ENCODE assay signal across 15 cellular contexts in the genomic region with DNA sequence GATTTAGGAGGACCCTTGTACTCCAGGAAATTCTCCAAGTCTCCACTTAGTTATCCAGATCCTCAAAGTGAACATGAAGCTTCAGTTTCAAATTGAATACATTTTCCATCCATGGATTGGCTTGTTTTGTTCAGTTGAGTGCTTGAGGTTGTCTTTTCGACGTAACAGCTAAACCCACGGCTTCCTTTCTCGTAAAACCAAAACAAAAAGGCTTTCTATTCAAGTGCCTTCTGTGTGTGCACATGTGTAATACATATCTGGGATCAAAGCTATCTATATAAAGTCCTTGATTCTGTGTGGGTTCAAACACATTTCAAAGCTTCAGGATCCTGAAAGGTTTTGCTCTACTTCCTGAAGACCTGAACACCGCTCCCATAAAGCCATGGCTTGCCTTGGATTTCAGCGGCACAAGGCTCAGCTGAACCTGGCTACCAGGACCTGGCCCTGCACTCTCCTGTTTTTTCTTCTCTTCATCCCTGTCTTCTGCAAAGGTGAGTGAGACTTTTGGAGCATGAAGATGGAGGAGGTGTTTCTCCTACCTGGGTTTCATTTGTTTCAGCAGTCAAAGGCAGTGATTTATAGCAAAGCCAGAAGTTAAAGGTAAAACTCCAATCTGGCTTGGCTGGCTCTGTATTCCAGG. TPM values are rescaled to one million over a fixed set of nuclear protein-coding genes. Genes with fewer than 3 reads are reported as not detected.
DNase-seq lines count a peak whose midpoint lies in the region; ATAC-seq, FAIRE-seq and TF ChIP-seq lines count a peak whose summit lies in the region.
"Had no signal": no experiment of that assay in that cellular context is flagged by ENCODE, and none has a peak within 500 bp of the region (broad histone marks: within the 10 kb centered on the region; RNA-seq: fewer than 3 reads in every experiment).

CTLA4 (plus strand) TSS at position 211 of the 640 bp plus-strand sequence; CDS start at position 383, 172 bp downstream.

- H2BK15ac ChIP-seq in H1 (ENCODE audit: low read length), result no peak within 1 kb of the TSS

- TF ChIP-seq POLR2A in H1 (IDR thresholded peaks at IDR 0.05; ENCODE audit: control extremely low read depth in 1 of 2, low read depth in 2 of 2, low read length in 2 of 2) (no peak), uterus (IDR thresholded peaks at IDR 0.05) (no peak)

- CTCF ChIA-PET in activated CD4-positive, alpha-beta memory T cell treated with anti-CD3 and anti-CD28 coated beads, Interleukin-2, amount 10 ng/mL, durations not matched to agents 7 days and 5 days (lab: Charles Lee), result interaction anchor here (1.0 to 5.5 kb wide), 12 partner anchors 8 to 383 kb away, joined by 3 to 42 read pairs (median 8); no protein-coding TSS in a partner anchor
- CTCF ChIA-PET in H1 (lab: Charles Lee; ENCODE audit: partially characterized antibody), result interaction anchor here (0.6 to 2.0 kb wide), 5 partner anchors 10 to 78 kb away, joined by 3 to 6 read pairs (median 3); no protein-coding TSS in a partner anchor

- TF ChIP-seq EP300 in H1 (IDR thresholded peaks at IDR 0.05; ENCODE audit: borderline replicate concordance in 1 of 2, low read depth in 2 of 2, low read length in 2 of 2), result no peak

- TF ChIP-seq RAD21 in H1 (IDR thresholded peaks at IDR 0.05 in 1 of 2, conservative IDR thresholded peaks at IDR 0.05 in 1 of 2; ENCODE audit: low read depth in 2 of 2, low read length in 2 of 2), result no peak

- H3K4me1 Mint-ChIP-seq in activated T-cell treated with anti-CD3 and anti-CD28 coated beads, Interleukin-2, amount 50 U/mL, for 4 hours (ENCODE audit: low read depth), result peaks cover 74% of the 10 kb centered on the region
- H3K4me1 Mint-ChIP-seq in activated CD4-positive, alpha-beta memory T cell treated with anti-CD3 and anti-CD28 coated beads, Interleukin-2, amount 10 ng/mL, durations not matched to agents 7 days and 5 days, result peaks cover 61% of the 10 kb centered on the region

- peak within 1 kb of the TSS; percentile 4; the same call in 1 of the 2 replicates for H2AFZ ChIP-seq in H1 (ENCODE audit: low read length)

- H3K9me3 Mint-ChIP-seq in activated T-cell treated with anti-CD3 and anti-CD28 coated beads, Interleukin-2, amount 50 U/mL, for 4 hours, result peaks cover 18% of the 10 kb centered on the region
- H3K9me3 Mint-ChIP-seq in activated CD4-positive, alpha-beta memory T cell treated with anti-CD3 and anti-CD28 coated beads, Interleukin-2, amount 10 ng/mL, durations not matched to agents 7 days and 5 days, result peaks cover 17% of the 10 kb centered on the region

- TF ChIP-seq CTCF in H1 (IDR thresholded peaks at IDR 0.05; ENCODE audit: control extremely low read depth in 1 of 3, insufficient read depth in 1 of 3, low read depth in 1 of 3, low read length in 3 of 3) (no peak), upper lobe of right lung (IDR thresholded peaks at IDR 0.05) (no peak), uterus (IDR thresholded peaks at IDR 0.05) (no peak)

- no peak within 1 kb of the TSS for H2BK12ac ChIP-seq in H1 (ENCODE audit: low read depth, low read length)

- no peak within 1 kb of the TSS for H2AK5ac ChIP-seq in H1 (ENCODE audit: low read depth, low read length)

- H3K27me3 ChIP-seq in H1 (replicated peaks in 1 of 4; ENCODE audit: control insufficient read depth in 3 of 4, extremely low read depth in 1 of 4, insufficient read depth in 3 of 4, low read length in 3 of 4) (no peaks in the 10 kb centered on the region), upper lobe of right lung (no peaks in the 10 kb centered on the region), uterus (no peaks in the 10 kb centered on the region)
- H3K27me3 ChIP-seq: right atrium auricular region had no signal

- H3K9me3 ChIP-seq in H1 (ENCODE audit: insufficient read depth in 2 of 2, low read depth in 1 of 2, low read length in 1 of 2) (no peaks in the 10 kb centered on the region), upper lobe of right lung (no peaks in the 10 kb centered on the region), uterus (no peaks in the 10 kb centered on the region)

- no peak within 1 kb of the TSS for H4K5ac ChIP-seq in H1 (ENCODE audit: insufficient read length, low read depth, low read length)

- H3K9ac ChIP-seq in H1 (replicated peaks in 1 of 4; ENCODE audit: extremely low read depth in 1 of 4, low read depth in 3 of 4, low read length in 3 of 4), result no peak within 1 kb of the TSS

- no peak within 1 kb of the TSS for H3K18ac ChIP-seq in H1 (ENCODE audit: extremely low read depth, low read length)

- H3K36me3 ChIP-seq in H1 (ENCODE audit: control insufficient read depth in 2 of 4, insufficient read depth in 4 of 4, low read length in 3 of 4) (no peaks in the 10 kb centered on the region), upper lobe of right lung (no peaks in the 10 kb centered on the region), uterus (no peaks in the 10 kb centered on the region)
- H3K36me3 ChIP-seq: right atrium auricular region had no signal

- no peaks in the 10 kb centered on the region for H4K20me1 ChIP-seq in H1 (replicated peaks in 1 of 2; ENCODE audit: control insufficient read depth in 1 of 2, insufficient read depth in 2 of 2, low read length in 2 of 2)

- intact Hi-C loops in upper lobe of right lung (cut with DNase I) (no loop called here), uterus (cut with DNase I; ENCODE audit: low total_unique reads) (no loop called here), posterior cingulate gyrus (cut with DNase I) (no loop called here), left cardiac atrium (cut with DNase I) (no loop called here)

- peak; percentile 46 to 51 for ATAC-seq in activated T-cell treated with anti-CD3 and anti-CD28 coated beads, Interleukin-2, amount 50 U/mL, for 4 hours
- ATAC-seq in upper lobe of right lung (no peak), left cardiac atrium (no peak)
- ATAC-seq: stimulated activated memory B cell treated with anti-CD40 and anti-IgM and Interleukin-4, amounts not matched to agents 10 μg/mL and 1 μg/mL and 100 μg/mL, for 72 hours had no signal

- peak within 1 kb of the TSS; percentile 99 for H3K27ac Mint-ChIP-seq in activated CD4-positive, alpha-beta memory T cell treated with anti-CD3 and anti-CD28 coated beads, Interleukin-2, amount 10 ng/mL, durations not matched to agents 7 days and 5 days

- no peaks in the 10 kb centered on the region for H3K79me2 ChIP-seq in H1 (ENCODE audit: control insufficient read depth in 1 of 2, insufficient read depth in 2 of 2, low read length in 2 of 2)

- H3K14ac ChIP-seq in H1 (ENCODE audit: insufficient read length), result no peak within 1 kb of the TSS

- H4K91ac ChIP-seq in H1 (replicated peaks; ENCODE audit: insufficient read length, low read length), result no peak within 1 kb of the TSS

- H3K27ac ChIP-seq in H1 (ENCODE audit: low read depth, low read length) (no peak within 1 kb of the TSS), upper lobe of right lung (no peak within 1 kb of the TSS), uterus (no peak within 1 kb of the TSS)
- H3K27ac ChIP-seq: right atrium auricular region had no signal

- DNase-seq in activated T-cell treated with anti-CD3 and anti-CD28 coated beads, Interleukin-2, amount 50 U/mL, for 4 hours, result no peak
- DNase-seq in activated T-cell treated with anti-CD3 and anti-CD28 coated beads, Interleukin-2, amount 50 U/mL, for 1 hour, result no peak
- DNase-seq in activated CD4-positive, alpha-beta memory T cell treated with anti-CD3 and anti-CD28 coated beads, Interleukin-2, amount 10 ng/mL, durations not matched to agents 7 days and 5 days, result peak; percentile 43
- DNase-seq in H1 (ENCODE audit: low read depth in 1 of 2, low spot score in 2 of 2) (no peak), upper lobe of right lung (no peak), uterus (no peak), posterior cingulate gyrus (no peak), left cardiac atrium (no peak)
- DNase-seq: NCI-H2227 treated with DMSO at 0.1 percent for 48 hours, SHP77 treated with DMSO at 0.1 percent for 48 hours had no signal

- no peak within 1 kb of the TSS for H2BK20ac ChIP-seq in H1 (ENCODE audit: low read length)

- H3K4me2 ChIP-seq in H1 (ENCODE audit: insufficient read depth in 1 of 2, low read depth in 2 of 2, low read length in 2 of 2), result no peak within 1 kb of the TSS

- H3K4me3 Mint-ChIP-seq in activated T-cell treated with anti-CD3 and anti-CD28 coated beads, Interleukin-2, amount 50 U/mL, for 4 hours, result peak within 1 kb of the TSS; percentile 94
- peak within 1 kb of the TSS; percentile 96 for H3K4me3 Mint-ChIP-seq in activated CD4-positive, alpha-beta memory T cell treated with anti-CD3 and anti-CD28 coated beads, Interleukin-2, amount 10 ng/mL, durations not matched to agents 7 days and 5 days
- H3K4me3 Mint-ChIP-seq: stimulated activated memory B cell treated with anti-CD40 and anti-IgM and Interleukin-4, amounts not matched to agents 10 μg/mL and 1 μg/mL and 100 μg/mL, for 72 hours had no signal

- no peaks in the 10 kb centered on the region for H3K23me2 ChIP-seq in H1 (ENCODE audit: low read depth, low read length)

- no peaks in the 10 kb centered on the region for H3K27me3 Mint-ChIP-seq in activated T-cell treated with anti-CD3 and anti-CD28 coated beads, Interleukin-2, amount 50 U/mL, for 4 hours (ENCODE audit: low read depth)
- H3K27me3 Mint-ChIP-seq in activated CD4-positive, alpha-beta memory T cell treated with anti-CD3 and anti-CD28 coated beads, Interleukin-2, amount 10 ng/mL, durations not matched to agents 7 days and 5 days, result no peaks in the 10 kb centered on the region

- H3K4ac ChIP-seq in H1 (replicated peaks; ENCODE audit: insufficient read length, low read depth, low read length), result no peak within 1 kb of the TSS

- H3K4me1 ChIP-seq in H1 (replicated peaks in 1 of 4; ENCODE audit: control insufficient read depth in 3 of 4, insufficient read depth in 4 of 4, low read length in 3 of 4) (no peaks in the 10 kb centered on the region), upper lobe of right lung (no peaks in the 10 kb centered on the region), uterus (no peaks in the 10 kb centered on the region)
- H3K4me1 ChIP-seq: right atrium auricular region had no signal

- H3K56ac ChIP-seq in H1 (replicated peaks; ENCODE audit: insufficient read length, low read depth, low read length), result no peak within 1 kb of the TSS

- no peak within 1 kb of the TSS for H3K23ac ChIP-seq in H1 (ENCODE audit: insufficient read length)

- H3K36me3 Mint-ChIP-seq in activated T-cell treated with anti-CD3 and anti-CD28 coated beads, Interleukin-2, amount 50 U/mL, for 4 hours (ENCODE audit: insufficient read depth), result peaks cover 47% of the 10 kb centered on the region
- peaks cover 72% of the 10 kb centered on the region for H3K36me3 Mint-ChIP-seq in activated CD4-positive, alpha-beta memory T cell treated with anti-CD3 and anti-CD28 coated beads, Interleukin-2, amount 10 ng/mL, durations not matched to agents 7 days and 5 days (ENCODE audit: low read depth)
- H3K36me3 Mint-ChIP-seq: stimulated activated memory B cell treated with anti-CD40 and anti-IgM and Interleukin-4, amounts not matched to agents 10 μg/mL and 1 μg/mL and 100 μg/mL, for 72 hours had no signal

- no peak within 1 kb of the TSS for H4K8ac ChIP-seq in H1 (ENCODE audit: extremely low read depth, insufficient read depth, low read length)

- H2BK120ac ChIP-seq in H1 (replicated peaks; ENCODE audit: low read depth, low read length), result no peak within 1 kb of the TSS

- no peak within 1 kb of the TSS for H3K4me3 ChIP-seq in H1 (ENCODE audit: extremely low read depth in 1 of 4, insufficient read depth in 2 of 4, low read depth in 3 of 4, low read length in 4 of 4)
- H3K4me3 ChIP-seq in upper lobe of right lung, result peak within 1 kb of the TSS; percentile 18
- H3K4me3 ChIP-seq in uterus, result no peak within 1 kb of the TSS
- H3K4me3 ChIP-seq: right atrium auricular region had no signal

- H2BK5ac ChIP-seq in H1 (ENCODE audit: low read depth, low read length), result no peak within 1 kb of the TSS

- 98% methylated on average over 6 of the region's 6 CpGs; no CpG with 5 or more reads in 1 of the 2 experiments for WGBS in H1 (ENCODE audit: extremely low coverage in 1 of 2, insufficient coverage in 1 of 2, insufficient read length in 1 of 2, insufficient replicate concordance in 2 of 2, low coverage in 1 of 2, low lambda C conversion rate in 2 of 2, missing lambda C conversion rate in 1 of 2), 2 experiments

- FAIRE-seq in H1 (lab: Jason Lieb, UNC), result no peak

- POLR2A ChIA-PET in activated CD4-positive, alpha-beta memory T cell treated with anti-CD3 and anti-CD28 coated beads, Interleukin-2, amount 10 ng/mL, durations not matched to agents 7 days and 5 days (lab: Charles Lee), result interaction anchor here (0.8 to 18.3 kb wide), 26 partner anchors 7 to 628 kb away, joined by 3 to 593 read pairs (median 14); partner anchors contain the start of genes CD28 and ICOS
- POLR2A ChIA-PET in H1 (lab: Charles Lee; ENCODE audit: partially characterized antibody), result no interaction called here

- H3K79me1 ChIP-seq in H1 (ENCODE audit: low read depth, low read length), result no peaks in the 10 kb centered on the region

RNA-seq across cellular contexts. Expression of gene CTLA4, which starts in this region (rescaled TPM):
- total RNA-seq in activated T-cell treated with anti-CD3 and anti-CD28 coated beads, Interleukin-2, amount 50 U/mL, for 4 hours, result 100 to 1,000 TPM; 221 to 307 (median 278) TPM
- total RNA-seq in activated CD4-positive, alpha-beta memory T cell treated with anti-CD3 and anti-CD28 coated beads, Interleukin-2, amount 10 ng/mL, durations not matched to agents 7 days and 5 days, result 100 to 1,000 TPM in 1 of 2 experiments, 10 to 100 TPM in 1; 98.1 to 101 TPM
- total RNA-seq in H1 (2021; fragmentation: NEBNext Ultra II Directional; extraction: Animal tissue kit (Norgen Biotek cat#: 25700)), result not detected in 2 replicates
- not detected in 2 replicates for polyA plus RNA-seq in H1 (2011; rRNA removed)
- not detected for polyA plus RNA-seq in H1 (2011; cell fraction: cytosol; rRNA removed)
- not detected for polyA plus RNA-seq in H1 (2011; cell fraction: nucleus; rRNA removed)
- polyA plus RNA-seq in H1 (2012, experiment 1 of 2), result not detected in 4 replicates
- not detected for polyA plus RNA-seq in H1 (2012, experiment 2 of 2)
- polyA plus RNA-seq in H1 (2013, experiment 1 of 2), result not detected
- polyA plus RNA-seq in H1 (2013, experiment 2 of 2), result not detected
- polyA minus RNA-seq in H1 (2011; rRNA and poly(A)+ RNA removed), result not detected in 2 replicates
- polyA minus RNA-seq in H1 (2011; cell fraction: cytosol; rRNA and poly(A)+ RNA removed), result not detected
- polyA minus RNA-seq in H1 (2011; cell fraction: nucleus; rRNA and poly(A)+ RNA removed), result not detected
- total RNA-seq in upper lobe of right lung, result 1.4 TPM
- under 1 TPM in 1 of 4 donors, not detected in 3; 0.14 TPM for total RNA-seq in uterus
- under 1 TPM in 1 of 2 donors, not detected in 1; 0.34 TPM for total RNA-seq in left cardiac atrium
- total RNA-seq: H4 had no signal
- polyA plus RNA-seq: liver, neural cell had no signal

Comparison
In these comparisons a context has a peak if more than half of its experiments do, and no peak if none do; other contexts are left out.
1. RNA of gene CTLA4 (total RNA-seq): 221 to 307 TPM in activated T-cell treated with anti-CD3 and anti-CD28 coated beads, Interleukin-2, amount 50 U/mL, for 4 hours and 98.1 to 101 TPM in activated CD4-positive, alpha-beta memory T cell treated with anti-CD3 and anti-CD28 coated beads, Interleukin-2, amount 10 ng/mL, durations not matched to agents 7 days and 5 days; 1.4 TPM in upper lobe of right lung (single experiment), 0.34 TPM in left cardiac atrium, 0.14 TPM in uterus and not detected in H1; every median in the first group is over 10 times any median in the second.
2. ATAC-seq: peak in activated T-cell treated with anti-CD3 and anti-CD28 coated beads, Interleukin-2, amount 50 U/mL, for 4 hours (2 of 2); none in upper lobe of right lung (single experiment) and left cardiac atrium (0 of 2).